Comparison of ENCODE assay signal across 14 cellular contexts in the genomic region with DNA sequence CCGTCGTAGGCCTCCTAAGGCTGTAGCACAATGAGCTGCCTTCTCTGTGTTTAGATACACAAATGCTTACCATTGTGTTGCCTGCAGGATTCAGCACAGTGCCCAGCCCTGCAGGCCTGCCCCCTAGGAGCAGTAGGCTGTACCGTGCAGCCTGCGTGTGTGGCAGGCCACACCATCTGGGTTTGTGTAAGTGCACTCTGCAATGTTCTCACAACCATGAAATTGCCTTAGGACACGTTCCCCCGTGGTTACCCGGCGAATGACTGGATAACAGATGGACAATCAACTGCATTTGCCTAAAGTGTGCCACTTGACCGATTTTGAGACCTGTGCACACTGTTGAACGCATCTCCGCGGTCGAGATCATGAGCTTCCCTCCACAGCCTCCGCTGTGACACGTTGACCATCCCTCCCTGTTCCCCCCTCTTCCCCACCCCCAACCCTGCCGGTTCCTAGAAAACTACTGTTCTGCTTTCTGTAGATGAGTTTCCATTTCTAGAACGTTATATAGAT. TPM values are rescaled to one million over a fixed set of nuclear protein-coding genes. Genes with fewer than 3 reads are reported as not detected.
DNase-seq lines count a peak whose midpoint lies in the region; TF ChIP-seq lines count a peak whose summit lies in the region.
"Had no signal": no experiment of that assay in that cellular context is flagged by ENCODE, and none has a peak within 500 bp of the region (broad histone marks: within the 10 kb centered on the region; RNA-seq: fewer than 3 reads in every experiment).

No MANE protein-coding gene starts in this region.

- H3K4me3 Mint-ChIP-seq in dendritic cell treated with granulocyte-macrophage colony-stimulating factor and Interleukin-4, amounts not matched to agents 40 ng/mL and 50 ng/mL, for 4 days = no peak overlapping the region
- no peak overlapping the region for H3K4me3 Mint-ChIP-seq in neural crest cell
- H3K4me3 Mint-ChIP-seq in activated CD4-positive, alpha-beta T cell treated with anti-CD3 and anti-CD28 coated beads, Interleukin-2, amount 10 ng/mL, durations not matched to agents 7 days and 5 days = no peak overlapping the region
- H3K4me3 Mint-ChIP-seq: immature natural killer cell had no signal

- peaks cover 25% of the 10 kb centered on the region for H3K27me3 Mint-ChIP-seq in dendritic cell treated with granulocyte-macrophage colony-stimulating factor and Interleukin-4, amounts not matched to agents 40 ng/mL and 50 ng/mL, for 4 days
- H3K27me3 Mint-ChIP-seq in neural crest cell (ENCODE audit: low read depth) = peaks cover 9% of the 10 kb centered on the region
- H3K27me3 Mint-ChIP-seq in activated CD4-positive, alpha-beta T cell treated with anti-CD3 and anti-CD28 coated beads, Interleukin-2, amount 10 ng/mL, durations not matched to agents 7 days and 5 days = peaks cover 4% of the 10 kb centered on the region

- CTCF ChIA-PET in activated CD4-positive, alpha-beta T cell treated with anti-CD3 and anti-CD28 coated beads, Interleukin-2, amount 10 ng/mL, durations not matched to agents 7 days and 5 days (lab: Charles Lee) = interaction anchor here (0.6 to 1.0 kb wide), 4 partner anchors 22 to 1416 kb away, joined by 3 read pairs; no protein-coding TSS in a partner anchor

- POLR2A ChIA-PET in activated CD4-positive, alpha-beta T cell treated with anti-CD3 and anti-CD28 coated beads, Interleukin-2, amount 10 ng/mL, durations not matched to agents 7 days and 5 days (lab: Charles Lee) = no interaction called here

- H3K9me3 Mint-ChIP-seq in dendritic cell treated with granulocyte-macrophage colony-stimulating factor and Interleukin-4, amounts not matched to agents 40 ng/mL and 50 ng/mL, for 4 days = no peaks in the 10 kb centered on the region
- no peaks in the 10 kb centered on the region for H3K9me3 Mint-ChIP-seq in neural crest cell
- H3K9me3 Mint-ChIP-seq in activated CD4-positive, alpha-beta T cell treated with anti-CD3 and anti-CD28 coated beads, Interleukin-2, amount 10 ng/mL, durations not matched to agents 7 days and 5 days = no peaks in the 10 kb centered on the region
- H3K9me3 Mint-ChIP-seq: immature natural killer cell had no signal

- H3K4me1 Mint-ChIP-seq in dendritic cell treated with granulocyte-macrophage colony-stimulating factor and Interleukin-4, amounts not matched to agents 40 ng/mL and 50 ng/mL, for 4 days (ENCODE audit: low read depth) = peaks cover 69% of the 10 kb centered on the region
- peaks cover 12% of the 10 kb centered on the region for H3K4me1 Mint-ChIP-seq in neural crest cell
- no peaks in the 10 kb centered on the region for H3K4me1 Mint-ChIP-seq in activated CD4-positive, alpha-beta T cell treated with anti-CD3 and anti-CD28 coated beads, Interleukin-2, amount 10 ng/mL, durations not matched to agents 7 days and 5 days

- H3K27ac Mint-ChIP-seq in dendritic cell treated with granulocyte-macrophage colony-stimulating factor and Interleukin-4, amounts not matched to agents 40 ng/mL and 50 ng/mL, for 4 days = peak overlapping the region; percentile 83
- H3K27ac Mint-ChIP-seq in neural crest cell (ENCODE audit: unreplicated experiment) = peak overlapping the region; percentile 65
- no peak overlapping the region for H3K27ac Mint-ChIP-seq in activated CD4-positive, alpha-beta T cell treated with anti-CD3 and anti-CD28 coated beads, Interleukin-2, amount 10 ng/mL, durations not matched to agents 7 days and 5 days
- H3K27ac Mint-ChIP-seq: immature natural killer cell had no signal

- intact Hi-C loops in dendritic cell treated with granulocyte-macrophage colony-stimulating factor and Interleukin-4, amounts not matched to agents 40 ng/mL and 50 ng/mL, for 4 days (cut with micrococcal nuclease) = loop anchor here (1.0 kb wide), 1 partner anchor 14 kb away; no protein-coding TSS in a partner anchor

- TF ChIP-seq CTCF in neural crest cell (conservative IDR thresholded peaks at IDR 0.05) = no peak

- peak; percentile 30 for DNase-seq in EH (ENCODE audit: low read depth)
- DNase-seq in MV-4-11 (lab: John Stamatoyannopoulos, UW) = peak; percentile 89
- DNase-seq in neural crest cell (ENCODE audit: low read depth, low spot score) = no peak
- no peak for DNase-seq in activated CD4-positive, alpha-beta T cell treated with anti-CD3 and anti-CD28 coated beads, Interleukin-2, amount 10 ng/mL, durations not matched to agents 7 days and 5 days
- no peak for DNase-seq in NCI-H187 treated with DMSO at 0.1 percent for 48 hours (lab: John Stamatoyannopoulos, UW)
- no peak for DNase-seq in hepatic stellate cell (ENCODE audit: low spot score)
- no peak for DNase-seq in AG20443 (ENCODE audit: low spot score)
- DNase-seq: AML-193, colonic mucosa, immature natural killer cell, T-helper 2 cell had no signal

- H3K36me3 Mint-ChIP-seq in dendritic cell treated with granulocyte-macrophage colony-stimulating factor and Interleukin-4, amounts not matched to agents 40 ng/mL and 50 ng/mL, for 4 days (ENCODE audit: low read depth) = no peaks in the 10 kb centered on the region
- peaks cover 2% of the 10 kb centered on the region for H3K36me3 Mint-ChIP-seq in neural crest cell (ENCODE audit: low read depth)
- no peaks in the 10 kb centered on the region for H3K36me3 Mint-ChIP-seq in activated CD4-positive, alpha-beta T cell treated with anti-CD3 and anti-CD28 coated beads, Interleukin-2, amount 10 ng/mL, durations not matched to agents 7 days and 5 days (ENCODE audit: low read depth)
- H3K36me3 Mint-ChIP-seq: immature natural killer cell had no signal

RNA-seq across cellular contexts. Expression of gene CTSD, which starts 22.1 kb away (rescaled TPM):
- 95.5 and 109 TPM in 2 replicates for total RNA-seq in neural crest cell
- total RNA-seq in activated CD4-positive, alpha-beta T cell treated with anti-CD3 and anti-CD28 coated beads, Interleukin-2, amount 10 ng/mL, durations not matched to agents 7 days and 5 days = 100 to 1,000 TPM; 140 to 154 TPM

RNA-seq across cellular contexts. Expression of gene IFITM10, which starts 35.4 kb away (rescaled TPM):
- 0.66 TPM in 1 of 2 replicates, not detected in the other for total RNA-seq in neural crest cell
- 1 to 10 TPM in 1 of 2 experiments, under 1 TPM in 1; 0.96 to 1.3 TPM for total RNA-seq in activated CD4-positive, alpha-beta T cell treated with anti-CD3 and anti-CD28 coated beads, Interleukin-2, amount 10 ng/mL, durations not matched to agents 7 days and 5 days

RNA-seq across cellular contexts. Expression of gene SYT8, which starts 49.0 kb away (rescaled TPM):
- not detected in 2 replicates for total RNA-seq in neural crest cell
- total RNA-seq in activated CD4-positive, alpha-beta T cell treated with anti-CD3 and anti-CD28 coated beads, Interleukin-2, amount 10 ng/mL, durations not matched to agents 7 days and 5 days = not detected
- total RNA-seq: Right ventricle myocardium inferior, subcutaneous adipose tissue had no signal

RNA-seq across cellular contexts. Expression of gene TNNI2, which starts 53.0 kb away (rescaled TPM):
- total RNA-seq in neural crest cell = not detected in 2 replicates
- not detected for total RNA-seq in activated CD4-positive, alpha-beta T cell treated with anti-CD3 and anti-CD28 coated beads, Interleukin-2, amount 10 ng/mL, durations not matched to agents 7 days and 5 days

Comparison
In these comparisons a context has a peak if more than half of its experiments do, and no peak if none do; other contexts are left out.
1. DNase-seq: peak in EH (single experiment) and MV-4-11 (single experiment); none in neural crest cell (single experiment), activated CD4-positive, alpha-beta T cell treated with anti-CD3 and anti-CD28 coated beads, Interleukin-2, amount 10 ng/mL, durations not matched to agents 7 days and 5 days (single experiment), NCI-H187 treated with DMSO at 0.1 percent for 48 hours (single experiment), hepatic stellate cell (single experiment) and AG20443 (single experiment).